21 cellular contexts compared by ENCODE assay signal in genomic region chr20:58070664-58071499, GRCh38.
A peak's percentile ranks its signal among the peaks of the same experiment; 100 is the strongest.
DNase-seq lines count a peak whose midpoint lies in the region; ATAC-seq, FAIRE-seq and TF ChIP-seq lines count a peak whose summit lies in the region.
"Had no signal": no experiment of that assay in that cellular context is flagged by ENCODE, and none has a peak within 500 bp of the region (broad histone marks: within the 10 kb centered on the region; RNA-seq: fewer than 3 reads in every experiment).

No MANE protein-coding gene starts in this region.

- H3K4me3 ChIP-seq in right atrium auricular region (no peak overlapping the region), bronchial epithelial cell (ENCODE audit: low read depth, low read length) (no peak overlapping the region), lung (no peak overlapping the region)

- 78 to 80% methylated on average over 12 of the region's 12 CpGs for WGBS in lung, 2 donors

- peaks cover 11% of the 10 kb centered on the region for H3K27me3 Mint-ChIP-seq in activated CD4-positive, alpha-beta memory T cell treated with anti-CD3 and anti-CD28 coated beads for 36 hours

- no peak for TF ChIP-seq CTCF in right atrium auricular region (IDR thresholded peaks at IDR 0.05)
- TF ChIP-seq CTCF in bronchial epithelial cell (IDR thresholded peaks at IDR 0.05; ENCODE audit: insufficient read depth, low read length, severe bottlenecking), result no peak
- no peak for TF ChIP-seq CTCF in lung (IDR thresholded peaks at IDR 0.05; ENCODE audit: control extremely low read depth, extremely low read depth)

- H3K27me3 ChIP-seq in right atrium auricular region (no peaks in the 10 kb centered on the region), bronchial epithelial cell (ENCODE audit: control insufficient read depth, insufficient read depth, low read length) (peaks cover 15% of the 10 kb centered on the region), lung (ENCODE audit: control insufficient read depth, insufficient read depth) (no peaks in the 10 kb centered on the region)

- POLR2A ChIA-PET in activated CD4-positive, alpha-beta memory T cell treated with anti-CD3 and anti-CD28 coated beads for 36 hours (lab: Charles Lee), result no interaction called here

- no peaks in the 10 kb centered on the region for H3K4me1 Mint-ChIP-seq in activated CD4-positive, alpha-beta memory T cell treated with anti-CD3 and anti-CD28 coated beads for 36 hours (ENCODE audit: low read depth)

- CTCF ChIA-PET in activated CD4-positive, alpha-beta memory T cell treated with anti-CD3 and anti-CD28 coated beads for 36 hours (lab: Charles Lee), result no interaction called here

- H3K36me3 ChIP-seq in right atrium auricular region (no peaks in the 10 kb centered on the region), bronchial epithelial cell (ENCODE audit: control insufficient read depth, insufficient read depth, low read length) (no peaks in the 10 kb centered on the region), lung (ENCODE audit: control insufficient read depth in 2 of 2, insufficient read depth in 2 of 2, low read length in 2 of 2) (no peaks in the 10 kb centered on the region)

- no peaks in the 10 kb centered on the region for H3K36me3 Mint-ChIP-seq in activated CD4-positive, alpha-beta memory T cell treated with anti-CD3 and anti-CD28 coated beads for 36 hours
- H3K36me3 Mint-ChIP-seq: CD8-positive, alpha-beta memory T cell had no signal

- no peak for ATAC-seq in Right ventricle myocardium inferior
- ATAC-seq in lung (ENCODE audit: insufficient read depth, low FRiP score), result no peak

- intact Hi-C loops in Right ventricle myocardium inferior (cut with DNase I), result no loop called here
- intact Hi-C loops in activated CD4-positive, alpha-beta memory T cell treated with anti-CD3 and anti-CD28 coated beads for 36 hours (cut with micrococcal nuclease), result no loop called here

- FAIRE-seq in bronchial epithelial cell (lab: Jason Lieb, UNC) (peak; percentile 32), urothelium cell line (lab: Jason Lieb, UNC) (peak; percentile 76)
- FAIRE-seq: A204.1 had no signal

- DNase-seq in right atrium auricular region (ENCODE audit: low spot score) (peak; percentile 49), Right ventricle myocardium inferior (ENCODE audit: missing footprints) (no peak), bronchial epithelial cell (ENCODE audit: low read depth) (no peak), lung (ENCODE audit: low spot score) (peak; percentile 24), urothelium cell line (ENCODE audit: low spot score) (peak; percentile 2), superior temporal gyrus (ENCODE audit: extremely low spot score) (no peak)
- DNase-seq in activated CD4-positive, alpha-beta memory T cell treated with anti-CD3 and anti-CD28 coated beads for 36 hours, result no peak
- no peak for DNase-seq in activated naive CD4-positive, alpha-beta T cell treated with Interleukin-2 at 50 U/mL for 16 hours
- DNase-seq: Calu3; CD8-positive, alpha-beta memory T cell; GDM1; Karpas-422; MV-4-11; NCI-H1105 treated with DMSO at 0.1 percent for 48 hours; NCI-H1694; NCI-H2081 treated with DMSO at 0.1 percent for 48 hours; NCI-H446 treated with DMSO at 0.1 percent for 48 hours; NCI-H526 treated with DMSO at 0.1 percent for 48 hours had no signal

- H3K27ac Mint-ChIP-seq in activated CD4-positive, alpha-beta memory T cell treated with anti-CD3 and anti-CD28 coated beads for 36 hours, result no peak overlapping the region
- H3K27ac Mint-ChIP-seq: CD8-positive, alpha-beta memory T cell; IgD-negative memory B cell had no signal

- H3K4me3 Mint-ChIP-seq in activated CD4-positive, alpha-beta memory T cell treated with anti-CD3 and anti-CD28 coated beads for 36 hours, result no peak overlapping the region
- H3K4me3 Mint-ChIP-seq: CD8-positive, alpha-beta memory T cell had no signal

- H3K4me1 ChIP-seq in right atrium auricular region (peaks cover 0 to 10% of the 10 kb centered on the region in 2 donors), lung (ENCODE audit: control insufficient read depth in 2 of 2, insufficient read depth in 2 of 2, low read length in 2 of 2) (peaks cover 0 to 9% of the 10 kb centered on the region in 2 donors)

- no peaks in the 10 kb centered on the region for H3K9me3 Mint-ChIP-seq in activated CD4-positive, alpha-beta memory T cell treated with anti-CD3 and anti-CD28 coated beads for 36 hours
- H3K9me3 Mint-ChIP-seq: CD8-positive, alpha-beta memory T cell had no signal

- no peaks in the 10 kb centered on the region for H3K9me3 ChIP-seq in right atrium auricular region
- H3K9me3 ChIP-seq in lung (ENCODE audit: control insufficient read depth in 2 of 2, insufficient read depth in 1 of 2, low read length in 1 of 2), result peaks cover 0 to 1% of the 10 kb centered on the region in 2 donors

- no peak overlapping the region for H3K27ac ChIP-seq in right atrium auricular region
- H3K27ac ChIP-seq in lung (ENCODE audit: low read depth in 1 of 2, low read length in 1 of 2), result no peak overlapping the region
- H3K27ac ChIP-seq: C4-2B had no signal

Comparison
In these comparisons a context has a peak if more than half of its experiments do, and no peak if none do; other contexts are left out.
1. DNase-seq: peak in right atrium auricular region (single experiment), lung (single experiment) and urothelium cell line (single experiment); none in Right ventricle myocardium inferior (single experiment), bronchial epithelial cell (single experiment), superior temporal gyrus (single experiment), activated CD4-positive, alpha-beta memory T cell treated with anti-CD3 and anti-CD28 coated beads for 36 hours (single experiment) and activated naive CD4-positive, alpha-beta T cell treated with Interleukin-2 at 50 U/mL for 16 hours (single experiment).